11 cellular contexts compared by ENCODE assay signal in genomic region chr1:109396513-109396839, GRCh38. TPM values are rescaled to one million over a fixed set of nuclear protein-coding genes. Genes with fewer than 3 reads are reported as not detected.
DNase-seq lines count a peak whose midpoint lies in the region; ATAC-seq, FAIRE-seq and TF ChIP-seq lines count a peak whose summit lies in the region.
"Had no signal": no experiment of that assay in that cellular context is flagged by ENCODE, and none has a peak within 500 bp of the region (broad histone marks: within the 10 kb centered on the region; RNA-seq: fewer than 3 reads in every experiment).

No MANE protein-coding gene starts in this region.

- no peak for TF ChIP-seq RAD21 in A549 (conservative IDR thresholded peaks at IDR 0.05 in 1 of 2, IDR thresholded peaks at IDR 0.05 in 1 of 2)

- H3K27ac Mint-ChIP-seq in chondrocyte (ENCODE audit: unreplicated experiment) = peak overlapping the region; percentile 92
- H3K27ac Mint-ChIP-seq in naive thymus-derived CD4-positive, alpha-beta T cell = no peak overlapping the region

- peak overlapping the region; percentile 92 for H3K4me3 Mint-ChIP-seq in chondrocyte (ENCODE audit: unreplicated experiment)
- H3K4me3 Mint-ChIP-seq in naive thymus-derived CD4-positive, alpha-beta T cell = peak overlapping the region in 9 of 10 donors; percentile 16 to 88 (median 83)

- H3K4me3 ChIP-seq in A549 = 0 out of 3 replicates have a peak overlapping the region, but pooled peaks have one; percentile 86
- H3K4me3 ChIP-seq in HUES6 (ENCODE audit: low read depth, low read length) = peak overlapping the region; percentile 66
- peak overlapping the region; percentile 37 for H3K4me3 ChIP-seq in naive thymus-derived CD4-positive, alpha-beta T cell (ENCODE audit: low read length)

- TF ChIP-seq CTCF in A549 (IDR thresholded peaks at IDR 0.05) (no peak), chondrocyte (IDR thresholded peaks at IDR 0.05) (no peak)

- no peak for ATAC-seq in A549
- ATAC-seq in naive thymus-derived CD4-positive, alpha-beta T cell = no peak

- TF ChIP-seq POLR2A in A549 (IDR thresholded peaks at IDR 0.05; ENCODE audit: low read length) = no peak

- CTCF ChIA-PET in A549 (lab: Yijun Ruan, JAX) = interaction anchor here (3.9 to 14.1 kb wide), 3 partner anchors 114 to 132 kb away, joined by 18 to 107 read pairs (median 69); partner anchors contain the start of gene PSRC1
- CTCF ChIA-PET in naive thymus-derived CD4-positive, alpha-beta T cell (lab: Charles Lee) = interaction anchor here (5.4 kb wide), 1 partner anchor 118 kb away, joined by 62 read pairs; no protein-coding TSS in a partner anchor

- H3K9ac ChIP-seq in HUES6 (ENCODE audit: low read length) = no peak overlapping the region

- WGBS in A549 (ENCODE audit: missing lambda C conversion rate) = 88% methylated on average over 2 of the region's 2 CpGs

- H3K27me3 ChIP-seq in HUES6 (ENCODE audit: control insufficient read depth, insufficient read depth, low read length) = peaks cover 11% of the 10 kb centered on the region; the same call in 1 of the 2 replicates
- H3K27me3 ChIP-seq in naive thymus-derived CD4-positive, alpha-beta T cell (ENCODE audit: control insufficient read depth in 2 of 2, insufficient read depth in 2 of 2, low read length in 2 of 2) = peaks cover 0 to 18% of the 10 kb centered on the region in 2 donors

- H3K4me2 ChIP-seq in A549 = peak overlapping the region; percentile 92

- intact Hi-C loops in naive thymus-derived CD4-positive, alpha-beta T cell (cut with micrococcal nuclease) = loop anchor here (5.0 kb wide), 3 partner anchors 136 to 284 kb away; partner anchors contain the start of genes ELAPOR1 (in 1 of the 2) and SARS1 (in 1 of the 2)

- H3K27ac ChIP-seq in A549 (no peak overlapping the region), HUES6 (ENCODE audit: low read depth, low read length) (no peak overlapping the region)
- H3K27ac ChIP-seq in naive thymus-derived CD4-positive, alpha-beta T cell (ENCODE audit: low read depth, low read length) = no peak overlapping the region

- POLR2A ChIA-PET in A549 (lab: Yijun Ruan, JAX) = no interaction called here
- POLR2A ChIA-PET in naive thymus-derived CD4-positive, alpha-beta T cell (lab: Charles Lee) = interaction anchor here (1.2 kb wide), 1 partner anchor 152 kb away, joined by 3 read pairs; the partner anchor contains the start of gene GNAI3

- no peaks in the 10 kb centered on the region for H3K9me3 Mint-ChIP-seq in chondrocyte (ENCODE audit: low read depth)
- peaks cover 0 to 3% (median 0%) of the 10 kb centered on the region in 11 donors for H3K9me3 Mint-ChIP-seq in naive thymus-derived CD4-positive, alpha-beta T cell

- H3K36me3 Mint-ChIP-seq in chondrocyte (ENCODE audit: low read depth) = no peaks in the 10 kb centered on the region
- peaks cover 0 to 7% (median 0%) of the 10 kb centered on the region in 5 donors for H3K36me3 Mint-ChIP-seq in naive thymus-derived CD4-positive, alpha-beta T cell

- no peak for TF ChIP-seq EP300 in A549 (IDR thresholded peaks at IDR 0.05)

- peaks cover 73% of the 10 kb centered on the region for H3K4me1 Mint-ChIP-seq in chondrocyte (ENCODE audit: low read depth)
- peaks cover 0 to 32% (median 16%) of the 10 kb centered on the region in 7 donors for H3K4me1 Mint-ChIP-seq in naive thymus-derived CD4-positive, alpha-beta T cell

- DNase-seq in A549 (ENCODE audit: low read depth in 1 of 2, low spot score in 1 of 2) = no peak
- no peak for DNase-seq in chondrocyte (ENCODE audit: low spot score)
- no peak for DNase-seq in naive thymus-derived CD4-positive, alpha-beta T cell
- no peak for DNase-seq in occipital lobe (lab: John Stamatoyannopoulos, UW)
- DNase-seq in NCI-H2029 (lab: John Stamatoyannopoulos, UW) = no peak
- no peak for DNase-seq in urothelium cell line (ENCODE audit: low spot score)
- no peak for DNase-seq in NCI-H524 treated with DMSO at 0.1 percent for 48 hours (lab: John Stamatoyannopoulos, UW)
- DNase-seq: SHP77; stimulated activated CD4-positive, alpha-beta T cell treated with anti-CD3 and anti-CD28 coated beads, Interleukin-4, amount 100 ng/mL, for 24 hours had no signal

- FAIRE-seq in A549 (lab: Jason Lieb, UNC) (no peak), urothelium cell line (lab: Jason Lieb, UNC) (no peak)
- FAIRE-seq: G401.6 had no signal

- peaks cover 33% of the 10 kb centered on the region for H3K4me1 ChIP-seq in A549
- peaks cover 27% of the 10 kb centered on the region for H3K4me1 ChIP-seq in HUES6 (ENCODE audit: control insufficient read depth, insufficient read depth, low read length)
- H3K4me1 ChIP-seq in naive thymus-derived CD4-positive, alpha-beta T cell (ENCODE audit: control insufficient read depth in 2 of 2, insufficient read depth in 2 of 2, low read length in 2 of 2) = peaks cover 0 to 6% of the 10 kb centered on the region in 2 donors

- no peaks in the 10 kb centered on the region for H3K27me3 Mint-ChIP-seq in chondrocyte (ENCODE audit: low read depth)
- H3K27me3 Mint-ChIP-seq in naive thymus-derived CD4-positive, alpha-beta T cell = peaks cover 48 to 62% (median 48%) of the 10 kb centered on the region in 5 donors

- H3K9me3 ChIP-seq in A549 (no peaks in the 10 kb centered on the region), HUES6 (ENCODE audit: control insufficient read depth, insufficient read depth, low read depth, low read length) (no peaks in the 10 kb centered on the region)
- no peaks in the 10 kb centered on the region for H3K9me3 ChIP-seq in naive thymus-derived CD4-positive, alpha-beta T cell (ENCODE audit: control insufficient read depth in 2 of 3, low read length in 3 of 3)

- peaks cover 5% of the 10 kb centered on the region; the same call in 1 of the 2 replicates for H3K36me3 ChIP-seq in HUES6 (ENCODE audit: control insufficient read depth, insufficient read depth, low read length)
- H3K36me3 ChIP-seq in naive thymus-derived CD4-positive, alpha-beta T cell (ENCODE audit: control insufficient read depth in 2 of 3, insufficient read depth in 3 of 3, low read length in 3 of 3) = peaks cover 0 to 9% (median 0%) of the 10 kb centered on the region in 3 experiments

TF ChIP-seq in A549, 52 proteins besides CTCF, POLR2A, EP300 and RAD21:
- TF ChIP-seq NFE2L2 (conservative IDR thresholded peaks at IDR 0.05; ENCODE audit: low read length) (no peak), MAZ (IDR thresholded peaks at IDR 0.05; ENCODE audit: borderline replicate concordance, low read depth, low read length) (no peak), USF2 (IDR thresholded peaks at IDR 0.05) (no peak), HOXA7 (CRISPR knock-in tag; IDR thresholded peaks at IDR 0.05) (no peak), MYC (IDR thresholded peaks at IDR 0.05; ENCODE audit: borderline replicate concordance, low read length) (no peak), RCOR1 (IDR thresholded peaks at IDR 0.05; ENCODE audit: low read depth, low read length) (no peak)
TF ChIP-seq in A549: peak in this region for 0.

RNA-seq across cellular contexts. Expression of gene SORT1, which starts 1.2 kb away (rescaled TPM):
- 13.8 and 14.7 TPM in 2 replicates for polyA plus RNA-seq in A549 (2011; rRNA removed)
- polyA plus RNA-seq in A549 (2012; cell fraction: cytosol; rRNA removed) = 1.5 and 2.0 TPM in 2 replicates
- 2.3 and 3.7 TPM in 2 replicates for polyA plus RNA-seq in A549 (2012; cell fraction: nucleus; rRNA removed)
- polyA plus RNA-seq in A549 (2017; fragmentation: RNase III; extraction: RNeasy Plus Mini Kit Qiagen cat#74134 plus additional on column Dnase treatment) = 5.0 to 6.7 TPM (median 6.0 TPM) in 3 replicates
- polyA minus RNA-seq in A549 (2011; rRNA and poly(A)+ RNA removed) = 50.6 and 53.3 TPM in 2 replicates
- total RNA-seq in chondrocyte = 84.1 to 107 TPM (median 107 TPM) in 3 replicates
- 10 to 100 TPM in 1 of 5 experiments, 1 to 10 TPM in 4; 1.0 to 25.6 (median 1.8) TPM for total RNA-seq in naive thymus-derived CD4-positive, alpha-beta T cell
- polyA plus RNA-seq in naive thymus-derived CD4-positive, alpha-beta T cell = not detected
- total RNA-seq in occipital lobe = 48.2 TPM

RNA-seq across cellular contexts. Expression of gene PSMA5, which starts 29.8 kb away (rescaled TPM):
- polyA plus RNA-seq in A549 (2011; rRNA removed) = 140 and 147 TPM in 2 replicates
- polyA plus RNA-seq in A549 (2012; cell fraction: cytosol; rRNA removed) = 103 and 116 TPM in 2 replicates
- polyA plus RNA-seq in A549 (2012; cell fraction: nucleus; rRNA removed) = 43.3 and 48.8 TPM in 2 replicates
- 92.7 to 99.6 TPM (median 93.7 TPM) in 3 replicates for polyA plus RNA-seq in A549 (2017; fragmentation: RNase III; extraction: RNeasy Plus Mini Kit Qiagen cat#74134 plus additional on column Dnase treatment)
- polyA minus RNA-seq in A549 (2011; rRNA and poly(A)+ RNA removed) = 39.2 and 44.6 TPM in 2 replicates
- total RNA-seq in chondrocyte = 80.2 to 90.5 TPM (median 84.3 TPM) in 3 replicates
- total RNA-seq in naive thymus-derived CD4-positive, alpha-beta T cell = 100 to 1,000 TPM in 1 of 5 experiments, 10 to 100 TPM in 4; 38.3 to 203 (median 70.7) TPM
- 10 to 100 TPM; 80.0 to 81.9 TPM for polyA plus RNA-seq in naive thymus-derived CD4-positive, alpha-beta T cell
- total RNA-seq in occipital lobe = 34.6 TPM
